Comparison of ENCODE assay signal across 13 cellular contexts in genomic region chr4:150348079-150348478, GRCh38.
A peak's percentile ranks its signal among the peaks of the same experiment; 100 is the strongest.
DNase-seq lines count a peak whose midpoint lies in the region; ATAC-seq and TF ChIP-seq lines count a peak whose summit lies in the region.
"Had no signal": no experiment of that assay in that cellular context is flagged by ENCODE, and none has a peak within 500 bp of the region (broad histone marks: within the 10 kb centered on the region; RNA-seq: fewer than 3 reads in every experiment).

No MANE protein-coding gene starts in this region.

- H3K4me3 ChIP-seq in AG10803 (ENCODE audit: low read length) (no peak overlapping the region), astrocyte of the spinal cord (ENCODE audit: low read depth, low read length) (no peak overlapping the region), kidney epithelial cell (ENCODE audit: low read depth, low read length) (no peak overlapping the region), adrenal gland (no peak overlapping the region)
- H3K4me3 ChIP-seq: heart right ventricle had no signal

- H3K27me3 Mint-ChIP-seq in activated CD4-positive, alpha-beta T cell treated with anti-CD3 and anti-CD28 coated beads, Interleukin-2, amount 10 ng/mL, durations not matched to agents 24 days and 14 days: no peaks in the 10 kb centered on the region

- H3K27me3 ChIP-seq in kidney epithelial cell (ENCODE audit: control insufficient read depth, insufficient read depth, low read length) (no peaks in the 10 kb centered on the region), adrenal gland (no peaks in the 10 kb centered on the region)
- H3K27me3 ChIP-seq: heart right ventricle had no signal

- peaks cover 3% of the 10 kb centered on the region for H3K4me1 Mint-ChIP-seq in activated CD4-positive, alpha-beta T cell treated with anti-CD3 and anti-CD28 coated beads, Interleukin-2, amount 10 ng/mL, durations not matched to agents 24 days and 14 days

- no peaks in the 10 kb centered on the region for H3K4me1 ChIP-seq in adrenal gland (replicated peaks in 1 of 2)

- H3K4me3 Mint-ChIP-seq in activated CD4-positive, alpha-beta T cell treated with anti-CD3 and anti-CD28 coated beads, Interleukin-2, amount 10 ng/mL, durations not matched to agents 24 days and 14 days: no peak overlapping the region

- in situ Hi-C loops in astrocyte of the spinal cord (cut with HindIII; ENCODE audit: low sequenced_read_pairs): no loop called here

- H3K9me3 ChIP-seq in adrenal gland (replicated peaks in 1 of 3): no peaks in the 10 kb centered on the region
- H3K9me3 ChIP-seq: heart right ventricle had no signal

- no peak for TF ChIP-seq CTCF in AG10803 (conservative IDR thresholded peaks at IDR 0.05; ENCODE audit: low read length)
- TF ChIP-seq CTCF in astrocyte of the spinal cord (IDR thresholded peaks at IDR 0.05; ENCODE audit: low read depth, low read length): no peak
- no peak for TF ChIP-seq CTCF in kidney epithelial cell (IDR thresholded peaks at IDR 0.05; ENCODE audit: insufficient read depth, low read length, poor library complexity, severe bottlenecking)
- TF ChIP-seq CTCF in adrenal gland (IDR thresholded peaks at IDR 0.05): no peak

- no peaks in the 10 kb centered on the region for H3K36me3 ChIP-seq in kidney epithelial cell (ENCODE audit: control insufficient read depth, insufficient read depth, low read length)
- H3K36me3 ChIP-seq in adrenal gland (replicated peaks in 1 of 2): no peaks in the 10 kb centered on the region

- peaks cover 13% of the 10 kb centered on the region for H3K36me3 Mint-ChIP-seq in activated CD4-positive, alpha-beta T cell treated with anti-CD3 and anti-CD28 coated beads, Interleukin-2, amount 10 ng/mL, durations not matched to agents 24 days and 14 days (ENCODE audit: low read depth)

- no peak overlapping the region for H3K27ac Mint-ChIP-seq in activated CD4-positive, alpha-beta T cell treated with anti-CD3 and anti-CD28 coated beads, Interleukin-2, amount 10 ng/mL, durations not matched to agents 24 days and 14 days

- peaks cover 4% of the 10 kb centered on the region for H3K9me3 Mint-ChIP-seq in activated CD4-positive, alpha-beta T cell treated with anti-CD3 and anti-CD28 coated beads, Interleukin-2, amount 10 ng/mL, durations not matched to agents 24 days and 14 days

- 90 to 93% (median 92%) methylated on average over 2 of the region's 2 CpGs for WGBS in adrenal gland, 4 donors

- TF ChIP-seq POLR2A in adrenal gland (IDR thresholded peaks at IDR 0.05): no peak

- intact Hi-C loops in activated CD4-positive, alpha-beta T cell treated with anti-CD3 and anti-CD28 coated beads, Interleukin-2, amount 10 ng/mL, durations not matched to agents 24 days and 14 days (cut with micrococcal nuclease): no loop called here
- intact Hi-C loops in adrenal gland (cut with DNase I): no loop called here

- ATAC-seq in HG03342 (IDR thresholded peaks at IDR 0.05; ENCODE audit: unreplicated experiment) (no peak), GM21528 (IDR thresholded peaks at IDR 0.05; ENCODE audit: low FRiP score, unreplicated experiment) (no peak)

- DNase-seq in AG10803 (ENCODE audit: low read depth): peak; percentile 29
- peak; percentile 84 for DNase-seq in HT1080 (ENCODE audit: low read depth)
- DNase-seq in astrocyte of the spinal cord (ENCODE audit: low read depth, low spot score): peak; percentile 74
- peak; percentile 26 for DNase-seq in kidney epithelial cell (ENCODE audit: low read depth)
- DNase-seq in activated CD4-positive, alpha-beta T cell treated with anti-CD3 and anti-CD28 coated beads, Interleukin-2, amount 10 ng/mL, durations not matched to agents 24 days and 14 days: no peak
- DNase-seq in adrenal gland: no peak
- DNase-seq: activated T-cell treated with anti-CD3 and anti-CD28 coated beads for 4 hours; heart right ventricle; stimulated activated CD4-positive, alpha-beta T cell treated with anti-CD3 and anti-CD28 coated beads, Interleukin-15, amount 100 ng/mL, for 24 hours; stimulated activated naive CD4-positive, alpha-beta T cell; T-helper 9 cell had no signal

- no peak overlapping the region for H3K27ac ChIP-seq in adrenal gland
- H3K27ac ChIP-seq: heart right ventricle had no signal

Comparison
In these comparisons a context has a peak if more than half of its experiments do, and no peak if none do; other contexts are left out.
1. DNase-seq: peak in AG10803 (single experiment), HT1080 (single experiment), astrocyte of the spinal cord (single experiment) and kidney epithelial cell (single experiment); none in activated CD4-positive, alpha-beta T cell treated with anti-CD3 and anti-CD28 coated beads, Interleukin-2, amount 10 ng/mL, durations not matched to agents 24 days and 14 days (single experiment) and adrenal gland (0 of 7).